In genomic region chr2:165795011-165795410, GRCh38 we compare ENCODE assay signal across 8 cellular contexts. TPM values are rescaled to one million over a fixed set of nuclear protein-coding genes. Genes with fewer than 3 reads are reported as not detected.
DNase-seq lines count a peak whose midpoint lies in the region; ATAC-seq, FAIRE-seq and TF ChIP-seq lines count a peak whose summit lies in the region.

No MANE protein-coding gene starts in this region.

- DNase-seq in bronchial epithelial cell (ENCODE audit: low read depth) (peak; percentile 76), osteocyte (ENCODE audit: extremely low spot score, unreplicated experiment) (no peak), inferior parietal cortex (ENCODE audit: extremely low spot score) (no peak), BE2C (no peak), SJCRH30 (no peak), superior temporal gyrus (ENCODE audit: extremely low spot score) (no peak)

- H3K4me3 Mint-ChIP-seq in osteocyte (ENCODE audit: unreplicated experiment): peak overlapping the region; percentile 81

- no peaks in the 10 kb centered on the region for H3K27me3 Mint-ChIP-seq in osteocyte (ENCODE audit: unreplicated experiment)

- ATAC-seq in GM19351 (IDR thresholded peaks at IDR 0.05; ENCODE audit: unreplicated experiment): peak; percentile 24
- ATAC-seq in HG03342 (IDR thresholded peaks at IDR 0.05; ENCODE audit: unreplicated experiment): peak; percentile 23

- FAIRE-seq in bronchial epithelial cell (lab: Jason Lieb, UNC): no peak

- H3K27ac Mint-ChIP-seq in osteocyte (ENCODE audit: unreplicated experiment): no peak overlapping the region

- no peaks in the 10 kb centered on the region for H3K4me1 ChIP-seq in BE2C
- no peaks in the 10 kb centered on the region for H3K4me1 ChIP-seq in SJCRH30

- H3K9me3 Mint-ChIP-seq in osteocyte (ENCODE audit: unreplicated experiment): no peaks in the 10 kb centered on the region

- H3K27me3 ChIP-seq in bronchial epithelial cell (ENCODE audit: control insufficient read depth, insufficient read depth, low read length) (no peaks in the 10 kb centered on the region), BE2C (no peaks in the 10 kb centered on the region), SJCRH30 (no peaks in the 10 kb centered on the region)

- H3K9me3 ChIP-seq in BE2C (no peaks in the 10 kb centered on the region), SJCRH30 (replicated peaks) (no peaks in the 10 kb centered on the region)

- no peaks in the 10 kb centered on the region for H3K36me3 ChIP-seq in bronchial epithelial cell (ENCODE audit: control insufficient read depth, insufficient read depth, low read length)
- H3K36me3 ChIP-seq in BE2C: no peaks in the 10 kb centered on the region
- H3K36me3 ChIP-seq in SJCRH30: no peaks in the 10 kb centered on the region

- H3K36me3 Mint-ChIP-seq in osteocyte (ENCODE audit: unreplicated experiment): no peaks in the 10 kb centered on the region

- H3K27ac ChIP-seq in SJCRH30: no peak overlapping the region

- H3K4me3 ChIP-seq in bronchial epithelial cell (ENCODE audit: low read depth, low read length): peak overlapping the region; percentile 98
- no peak overlapping the region for H3K4me3 ChIP-seq in BE2C (ENCODE audit: low read depth, low read length)
- no peak overlapping the region for H3K4me3 ChIP-seq in SJCRH30

- TF ChIP-seq CTCF in bronchial epithelial cell (IDR thresholded peaks at IDR 0.05; ENCODE audit: insufficient read depth, low read length, severe bottlenecking) (no peak), osteocyte (IDR thresholded peaks at IDR 0.05) (no peak), BE2C (IDR thresholded peaks at IDR 0.05; ENCODE audit: low read depth, low read length) (no peak)

- H3K4me1 Mint-ChIP-seq in osteocyte (ENCODE audit: unreplicated experiment): peaks cover 35% of the 10 kb centered on the region

RNA-seq across cellular contexts. Expression of gene GALNT3, which starts 1.0 kb away (rescaled TPM):
- total RNA-seq in bronchial epithelial cell (56.7 and 59.5 TPM in 2 replicates), osteocyte (3.0 and 3.2 TPM in 2 replicates)
- polyA plus RNA-seq in BE2C (2012; ENCODE audit: insufficient read depth, insufficient read length, low read depth): not detected
- not detected in 2 replicates for total RNA-seq in SJCRH30 (2014; rRNA removed; shearing (Covaris generic))

Comparison
In these comparisons a context has a peak if more than half of its experiments do, and no peak if none do; other contexts are left out.
1. RNA of gene GALNT3, which starts 1.0 kb away (total RNA-seq): 56.7 to 59.5 TPM in bronchial epithelial cell; 3.0 to 3.2 TPM in osteocyte and not detected in SJCRH30; every median in the first group is over 10 times any median in the second.